19 cellular contexts compared by ENCODE assay signal in genomic region chr7:157358753-157359096, GRCh38. TPM values are rescaled to one million over a fixed set of nuclear protein-coding genes. Genes with fewer than 3 reads are reported as not detected.
DNase-seq lines count a peak whose midpoint lies in the region; ATAC-seq and TF ChIP-seq lines count a peak whose summit lies in the region.
"Had no signal": no experiment of that assay in that cellular context is flagged by ENCODE, and none has a peak within 500 bp of the region (broad histone marks: within the 10 kb centered on the region; RNA-seq: fewer than 3 reads in every experiment).

No MANE protein-coding gene starts in this region.

- no peaks in the 10 kb centered on the region for H3K27me3 Mint-ChIP-seq in CD4-positive, alpha-beta T cell
- H3K27me3 Mint-ChIP-seq: activated B cell treated with CpG ODN at 0.5 μM for 24 hours; activated naive CD4-positive, alpha-beta T cell treated with anti-CD3 and anti-CD28 coated beads, Interleukin-2, amount 50 U/mL, for 24 hours; T-cell had no signal

- no peak overlapping the region for H3K4me3 ChIP-seq in SJCRH30
- H3K4me3 ChIP-seq: mucosa of descending colon, transverse colon had no signal

- H3K4me1 Mint-ChIP-seq in CD4-positive, alpha-beta T cell (ENCODE audit: low read depth): peaks cover 63% of the 10 kb centered on the region

- CTCF ChIA-PET in CD4-positive, alpha-beta T cell (lab: Charles Lee): no interaction called here

- ATAC-seq in CD4-positive, alpha-beta T cell (ENCODE audit: poor library complexity): no peak
- ATAC-seq in HG02981 (IDR thresholded peaks at IDR 0.05; ENCODE audit: unreplicated experiment): no peak
- ATAC-seq in HG03280 (IDR thresholded peaks at IDR 0.05; ENCODE audit: unreplicated experiment): no peak
- ATAC-seq: left colon, T-cell had no signal

- H3K27ac ChIP-seq in CD4-positive, alpha-beta T cell (ENCODE audit: low read depth, low read length): no peak overlapping the region
- peak overlapping the region; percentile 49 for H3K27ac ChIP-seq in SJCRH30

- H3K9me3 Mint-ChIP-seq in CD4-positive, alpha-beta T cell: no peaks in the 10 kb centered on the region
- H3K9me3 Mint-ChIP-seq: activated B cell treated with CpG ODN at 0.5 μM for 24 hours; activated naive CD4-positive, alpha-beta T cell treated with anti-CD3 and anti-CD28 coated beads, Interleukin-2, amount 50 U/mL, for 24 hours; T-cell had no signal

- H3K36me3 Mint-ChIP-seq in CD4-positive, alpha-beta T cell (ENCODE audit: low read depth): peaks cover 82% of the 10 kb centered on the region

- DNase-seq in activated CD8-positive, alpha-beta memory T cell treated with anti-CD3 and anti-CD28 coated beads, Interleukin-2, amount 50 U/mL, for 4 hours: peak; percentile 7
- DNase-seq in activated CD8-positive, alpha-beta memory T cell treated with anti-CD3 and anti-CD28 coated beads, Interleukin-2, amount 50 U/mL, for 48 hours: no peak
- DNase-seq in CD4-positive, alpha-beta T cell: no peak
- DNase-seq in SJCRH30 (peak in 1 of 2 experiments; percentile 38), mesenteric fat pad (ENCODE audit: low spot score) (peak; percentile 6), NCI-H82 (lab: John Stamatoyannopoulos, UW) (no peak)
- DNase-seq: activated B cell treated with CpG ODN at 0.5 μM for 24 hours; dermis blood vessel endothelial cell; DMS53; mucosa of descending colon; NCI-H146; NCI-H226; stimulated activated naive CD4-positive, alpha-beta T cell treated with Interleukin-2 at 50 U/mL for 16 hours; T-cell; transverse colon had no signal

- peaks cover 41% of the 10 kb centered on the region for H3K36me3 ChIP-seq in SJCRH30

- POLR2A ChIA-PET in CD4-positive, alpha-beta T cell (lab: Charles Lee): no interaction called here

- intact Hi-C loops in CD4-positive, alpha-beta T cell (cut with DNase I, micrococcal nuclease): no loop called here

- no peaks in the 10 kb centered on the region for H3K27me3 ChIP-seq in CD4-positive, alpha-beta T cell (ENCODE audit: control insufficient read depth, insufficient read depth, low read length)
- no peaks in the 10 kb centered on the region for H3K27me3 ChIP-seq in SJCRH30
- H3K27me3 ChIP-seq: transverse colon had no signal

- H3K9me3 ChIP-seq in CD4-positive, alpha-beta T cell (ENCODE audit: control insufficient read depth, low read length): no peaks in the 10 kb centered on the region
- H3K9me3 ChIP-seq in SJCRH30 (replicated peaks): no peaks in the 10 kb centered on the region
- H3K9me3 ChIP-seq: mucosa of descending colon, transverse colon had no signal

- no peak for TF ChIP-seq CTCF in CD4-positive, alpha-beta T cell (IDR thresholded peaks at IDR 0.05)

- H3K4me3 Mint-ChIP-seq in CD4-positive, alpha-beta T cell: no peak overlapping the region
- H3K4me3 Mint-ChIP-seq: activated B cell treated with CpG ODN at 0.5 μM for 24 hours; activated naive CD4-positive, alpha-beta T cell treated with anti-CD3 and anti-CD28 coated beads, Interleukin-2, amount 50 U/mL, for 24 hours; T-cell had no signal

- H3K4me1 ChIP-seq in SJCRH30: peaks cover 32% of the 10 kb centered on the region

- peak overlapping the region; percentile 47 for H3K27ac Mint-ChIP-seq in CD4-positive, alpha-beta T cell
- H3K27ac Mint-ChIP-seq: activated naive CD4-positive, alpha-beta T cell treated with anti-CD3 and anti-CD28 coated beads, Interleukin-2, amount 50 U/mL, for 24 hours; T-cell had no signal

RNA-seq across cellular contexts. Expression of gene DNAJB6, which starts 21.9 kb away (rescaled TPM):
- total RNA-seq in CD4-positive, alpha-beta T cell: 100 to 1,000 TPM; 232 to 242 TPM
- total RNA-seq in SJCRH30 (2014; rRNA removed; shearing (Covaris generic)): 107 and 121 TPM in 2 replicates
- total RNA-seq in mesenteric fat pad: 110 TPM

Comparison
In these comparisons a context has a peak if more than half of its experiments do, and no peak if none do; other contexts are left out.
1. DNase-seq: peak in activated CD8-positive, alpha-beta memory T cell treated with anti-CD3 and anti-CD28 coated beads, Interleukin-2, amount 50 U/mL, for 4 hours (single experiment) and mesenteric fat pad (single experiment); none in activated CD8-positive, alpha-beta memory T cell treated with anti-CD3 and anti-CD28 coated beads, Interleukin-2, amount 50 U/mL, for 48 hours (single experiment), CD4-positive, alpha-beta T cell (0 of 10) and NCI-H82 (single experiment).